Comparison of ENCODE assay signal across 8 cellular contexts in genomic region chr11:73625690-73626318, GRCh38. TPM values are rescaled to one million over a fixed set of nuclear protein-coding genes. Genes with fewer than 3 reads are reported as not detected.
DNase-seq lines count a peak whose midpoint lies in the region; ATAC-seq and TF ChIP-seq lines count a peak whose summit lies in the region.

No MANE protein-coding gene starts in this region.

- H3K9me3 ChIP-seq in Caco-2: peaks cover 15% of the 10 kb centered on the region

- CTCF ChIA-PET in Caco-2 (lab: Charles Lee): interaction anchor here (0.6 to 3.4 kb wide), 38 partner anchors 9 to 441 kb away, joined by 3 to 113 read pairs (median 4); partner anchors contain the start of genes FAM168A, MRPL48, PLEKHB1 and RAB6A

- intact Hi-C loops in Caco-2 (cut with micrococcal nuclease; ENCODE audit: unreplicated experiment): loop anchor here (1.0 to 5.0 kb wide), 7 partner anchors 27 to 305 kb away; partner anchors contain the start of genes COA4, FAM168A, PAAF1 and RAB6A

- no peaks in the 10 kb centered on the region for H3K36me3 ChIP-seq in Caco-2 (ENCODE audit: control insufficient read depth, insufficient read depth, low read length)

- H3K27me3 ChIP-seq in Caco-2 (replicated peaks; ENCODE audit: control insufficient read depth, insufficient read depth, low read length): no peaks in the 10 kb centered on the region

- POLR2A ChIA-PET in Caco-2 (lab: Charles Lee): interaction anchor here (0.6 to 0.9 kb wide), 3 partner anchors 15 to 135 kb away, joined by 3 to 11 read pairs (median 4); partner anchors contain the start of gene RAB6A

- H3K4me1 Mint-ChIP-seq in Caco-2 (ENCODE audit: low read depth, unreplicated experiment) (peaks cover 24% of the 10 kb centered on the region), naive B cell (peaks cover 14 to 18% (median 17%) of the 10 kb centered on the region in 3 donors)

- peaks cover 21% of the 10 kb centered on the region for H3K4me1 ChIP-seq in Caco-2

- no peak overlapping the region for H3K4me3 ChIP-seq in Caco-2 (ENCODE audit: low read depth, low read length)

- ATAC-seq in naive B cell (ENCODE audit: low read depth in 2 of 2): peak; percentile 76 to 82
- ATAC-seq in HG03095 (IDR thresholded peaks at IDR 0.05; ENCODE audit: unreplicated experiment): no peak

- H3K4me3 Mint-ChIP-seq in Caco-2 (ENCODE audit: unreplicated experiment) (peak overlapping the region; percentile 66), naive B cell (no peak overlapping the region)

- H3K27ac Mint-ChIP-seq in Caco-2 (ENCODE audit: unreplicated experiment): peak overlapping the region; percentile 53
- H3K27ac Mint-ChIP-seq in naive B cell: peak overlapping the region in 2 of 6 donors; percentile 32 to 39

- peak; percentile 98 to 99 for TF ChIP-seq CTCF in Caco-2 (IDR thresholded peaks at IDR 0.05; ENCODE audit: insufficient read depth in 1 of 2, low read depth in 1 of 2, low read length in 1 of 2, severe bottlenecking in 1 of 2, unreplicated experiment in 1 of 2)

- peak; percentile 86 to 92 for DNase-seq in Caco-2
- peak; percentile 51 for DNase-seq in KG1 (lab: John Stamatoyannopoulos, UW)
- peak; percentile 96 for DNase-seq in OCI-M1 (lab: John Stamatoyannopoulos, UW)
- peak; percentile 55 for DNase-seq in activated T-cell treated with anti-CD3 and anti-CD28 coated beads for 1 hour (ENCODE audit: low read depth)
- DNase-seq in erythroblast (lab: John Stamatoyannopoulos, UW): peak; percentile 67 to 78
- peak; percentile 48 for DNase-seq in naive B cell
- DNase-seq in stimulated activated CD8-positive, alpha-beta memory T cell treated with anti-CD3 and anti-CD28 coated beads, Interleukin-7, amount 100 ng/mL, for 24 hours (ENCODE audit: low read depth): peak; percentile 41

- peaks cover 5% of the 10 kb centered on the region for H3K27me3 Mint-ChIP-seq in Caco-2 (ENCODE audit: insufficient read depth, unreplicated experiment)
- peaks cover 14 to 18% (median 16%) of the 10 kb centered on the region in 3 donors for H3K27me3 Mint-ChIP-seq in naive B cell

- H3K36me3 Mint-ChIP-seq in Caco-2 (ENCODE audit: insufficient read depth, unreplicated experiment) (no peaks in the 10 kb centered on the region), naive B cell (no peaks in the 10 kb centered on the region)

- TF ChIP-seq POLR2A in erythroblast (IDR thresholded peaks at IDR 0.05; ENCODE audit: low read length): no peak

- no TSS peak for BruUV-seq in Caco-2 (replicated peaks; lab: Mats Ljungman, UMichigan)

- peaks cover 26% of the 10 kb centered on the region for H3K9me3 Mint-ChIP-seq in Caco-2 (ENCODE audit: unreplicated experiment)
- H3K9me3 Mint-ChIP-seq in naive B cell: peaks cover 0 to 3% (median 0%) of the 10 kb centered on the region in 7 donors

RNA-seq across cellular contexts. Expression of gene PLEKHB1, which starts 20.6 kb away (rescaled TPM):
- total RNA-seq in Caco-2 (2022): 12.7 and 15.5 TPM in 2 replicates
- 10 to 100 TPM in 2 of 6 donors, 1 to 10 TPM in 4; 3.8 to 15.6 (median 8.5) TPM for polyA plus RNA-seq in naive B cell (ENCODE audit: low read depth in 6 of 6)

RNA-seq across cellular contexts. Expression of gene FAM168A, which starts 27.9 kb away (rescaled TPM):
- total RNA-seq in Caco-2 (2022): 46.0 and 50.2 TPM in 2 replicates
- 1 to 10 TPM in 5 of 6 donors, under 1 TPM in 1; 0.04 to 4.1 (median 2.4) TPM for polyA plus RNA-seq in naive B cell (ENCODE audit: low read depth in 6 of 6)

Comparison
In these comparisons a context has a peak if more than half of its experiments do, and no peak if none do; other contexts are left out.
1. DNase-seq: peak in every context shown above with its lines; median percentile 96 in OCI-M1; 89 in Caco-2; 72 in erythroblast; 55 in activated T-cell treated with anti-CD3 and anti-CD28 coated beads for 1 hour; 51 in KG1; 48 in naive B cell; 41 in stimulated activated CD8-positive, alpha-beta memory T cell treated with anti-CD3 and anti-CD28 coated beads, Interleukin-7, amount 100 ng/mL, for 24 hours.